2 cellular contexts compared by ENCODE assay signal in the genomic region with DNA sequence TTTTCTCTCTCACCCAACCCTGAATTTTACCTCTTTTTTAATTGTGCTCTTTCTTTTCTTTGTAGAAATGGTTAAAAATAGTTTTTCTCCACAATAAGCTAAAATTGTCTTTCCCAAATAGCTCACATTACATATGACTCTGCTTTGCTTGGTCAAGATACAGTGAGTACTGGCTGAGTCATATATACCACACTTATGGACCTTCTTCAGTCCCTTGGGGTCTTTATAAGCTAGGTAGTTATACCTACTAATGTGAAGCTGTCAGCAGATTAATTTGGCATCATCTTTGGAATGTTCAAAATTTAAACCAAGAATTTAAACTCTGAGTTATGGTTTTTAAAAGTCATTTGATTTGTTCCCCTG.
TF ChIP-seq lines count a peak whose summit lies in the region.

No MANE protein-coding gene starts in this region.

TF ChIP-seq in IMR-90, 13 proteins besides CTCF, POLR2A, EP300 and RAD21:
- TF ChIP-seq MAFK (IDR thresholded peaks at IDR 0.05; ENCODE audit: low read depth, low read length) (peak; percentile 18; the same call in 1 of the 2 replicates), FOS (IDR thresholded peaks at IDR 0.05; ENCODE audit: low read depth, low read length) (peak; percentile 47; the same call in 1 of the 2 replicates)

TF ChIP-seq in SK-N-SH, 30 proteins besides CTCF, POLR2A, EP300 and RAD21:
- TF ChIP-seq JUND (IDR thresholded peaks at IDR 0.05): peak; percentile 41
- peak; percentile 76 for TF ChIP-seq FOSL2 (IDR thresholded peaks at IDR 0.05; ENCODE audit: borderline replicate concordance, low read depth)
- peak; percentile 73 for TF ChIP-seq MEF2A (IDR thresholded peaks at IDR 0.05; ENCODE audit: borderline replicate concordance, low read depth)
TF ChIP-seq in SK-N-SH: peak in this region for 3; not testable (repeated sequence) for 27.
